Comparison of ENCODE assay signal across 35 cellular contexts in the genomic region with DNA sequence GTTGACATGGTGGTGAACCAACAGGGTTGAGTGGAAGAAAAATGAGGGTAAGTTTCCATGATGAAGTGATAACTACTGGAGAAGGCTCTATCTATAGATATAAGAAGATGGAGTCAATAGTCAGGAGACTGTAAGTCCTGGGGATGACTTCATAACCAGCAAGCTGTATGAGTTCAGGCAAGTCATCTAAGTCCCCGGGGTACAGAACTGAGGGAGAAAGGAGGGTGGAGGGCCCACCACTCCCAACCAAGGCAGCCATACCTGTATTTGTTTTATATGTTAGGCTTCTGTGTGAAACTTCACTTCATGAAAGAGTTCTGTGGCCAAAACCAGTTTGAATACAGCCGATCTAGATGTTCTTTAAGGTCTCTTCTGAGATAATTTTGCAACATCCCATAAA. TPM values are rescaled to one million over a fixed set of nuclear protein-coding genes. Genes with fewer than 3 reads are reported as not detected.
"Had no signal": no experiment of that assay in that cellular context is flagged by ENCODE, and none has a peak within 500 bp of the region (broad histone marks: within the 10 kb centered on the region; RNA-seq: fewer than 3 reads in every experiment).

No MANE protein-coding gene starts in this region.

- H3K27me3 ChIP-seq: cardiac muscle cell, SJSA1 had no signal

- H3K4me1 ChIP-seq: SJSA1 had no signal

- H3K4me3 ChIP-seq: cardiac muscle cell, PC-9, SJSA1 had no signal

- FAIRE-seq: TTC549 had no signal

- H3K36me3 ChIP-seq: cardiac muscle cell, SJSA1 had no signal

- DNase-seq: activated CD4-positive, alpha-beta T cell treated with anti-CD3 and anti-CD28 coated beads, Interleukin-2, amount 10 ng/mL, durations not matched to agents 24 days and 14 days; activated CD4-positive, alpha-beta T cell treated with anti-CD3 and anti-CD28 coated beads, Interleukin-2, amount 50 U/mL, for 4 hours; activated CD8-positive, alpha-beta T cell treated with anti-CD3 and anti-CD28 coated beads for 36 hours; activated effector memory CD4-positive, alpha-beta T cell treated with anti-CD3 and anti-CD28 coated beads, Interleukin-2, amount 50 U/mL, for 16 hours; activated naive CD4-positive, alpha-beta T cell; activated naive CD4-positive, alpha-beta T cell treated with anti-CD3 and anti-CD28 coated beads, Interleukin-2, amount 50 U/mL, for 16 hours; activated naive CD8-positive, alpha-beta T cell treated with anti-CD3 and anti-CD28 coated beads for 36 hours; activated T-cell treated with anti-CD3 and anti-CD28 coated beads, Interleukin-2, amount 50 U/mL, for 1 hour; activated T-cell treated with anti-CD3 and anti-CD28 coated beads, Interleukin-2, amount 50 U/mL, for 72 hours; amniotic stem cell; aorta; NCI-H1092 treated with DMSO at 0.1 percent for 48 hours; NCI-H1417; NCI-H146; NCI-H187; NCI-H2029 treated with DMSO at 0.1 percent for 48 hours; NCI-H2107; NCI-H2171; NCI-H510A; NCI-H526; NCI-H748 treated with DMSO at 0.1 percent for 48 hours; NK-92 treated with Interleukin-12 subunit alpha and Interleukin-12 subunit beta, amount 100 ng/mL, for 24 hours; PC-9; SHP77 treated with DMSO at 0.1 percent for 48 hours; SK-N-SH had no signal

- H3K27ac ChIP-seq: cardiac muscle cell, PC-9, SJSA1 had no signal

- H3K9ac ChIP-seq: SK-N-SH had no signal

- H3K27me3 Mint-ChIP-seq: activated CD4-positive, alpha-beta T cell treated with anti-CD3 and anti-CD28 coated beads, Interleukin-2, amount 10 ng/mL, durations not matched to agents 24 days and 14 days; activated CD8-positive, alpha-beta T cell treated with anti-CD3 and anti-CD28 coated beads for 36 hours; activated naive CD8-positive, alpha-beta T cell treated with anti-CD3 and anti-CD28 coated beads for 36 hours had no signal

- H3K9me3 Mint-ChIP-seq: activated CD8-positive, alpha-beta T cell treated with anti-CD3 and anti-CD28 coated beads for 36 hours; activated T-cell treated with anti-CD3 and anti-CD28 coated beads, Interleukin-2, amount 50 U/mL, for 72 hours; activated T-helper 17 cell treated with anti-CD3 and anti-CD28 coated beads, Interleukin-2, amount 50 U/mL, for 72 hours; central memory CD8-positive, alpha-beta T cell; T-helper 1 cell treated with Interleukin-12 subunit alpha and Interleukin-12 subunit beta and Interleukin-4 antibody, amounts not matched to agents 30 μg/mL and 1 μg/mL, for 36 hours; T-helper 2 cell treated with Interferon-gamma antibody and Interleukin-4, amounts not matched to agents 5 μg/mL and 100 μg/mL, for 36 hours had no signal

- H3K27ac Mint-ChIP-seq: activated CD4-positive, alpha-beta T cell treated with anti-CD3 and anti-CD28 coated beads, Interleukin-2, amount 10 ng/mL, durations not matched to agents 24 days and 14 days; activated CD8-positive, alpha-beta T cell treated with anti-CD3 and anti-CD28 coated beads for 36 hours; activated naive CD8-positive, alpha-beta T cell treated with anti-CD3 and anti-CD28 coated beads for 36 hours; activated T-cell treated with anti-CD3 and anti-CD28 coated beads, Interleukin-2, amount 50 U/mL, for 72 hours; activated T-helper 17 cell treated with anti-CD3 and anti-CD28 coated beads, Interleukin-2, amount 50 U/mL, for 72 hours; T-helper 1 cell treated with Interleukin-12 subunit alpha and Interleukin-12 subunit beta and Interleukin-4 antibody, amounts not matched to agents 30 μg/mL and 1 μg/mL, for 36 hours; T-helper 2 cell treated with Interferon-gamma antibody and Interleukin-4, amounts not matched to agents 5 μg/mL and 100 μg/mL, for 36 hours had no signal

- H3K9me3 ChIP-seq: SJSA1, SK-N-SH had no signal

- H3K4me2 ChIP-seq: PC-9, SK-N-SH had no signal

- H2AFZ ChIP-seq: PC-9 had no signal

- ATAC-seq: activated CD8-positive, alpha-beta T cell treated with anti-CD3 and anti-CD28 coated beads for 36 hours; activated T-cell treated with anti-CD3 and anti-CD28 coated beads, Interleukin-2, amount 50 U/mL, for 72 hours; activated T-helper 17 cell treated with anti-CD3 and anti-CD28 coated beads, Interleukin-2, amount 50 U/mL, for 72 hours had no signal

- H3K4me3 Mint-ChIP-seq: activated CD4-positive, alpha-beta T cell treated with anti-CD3 and anti-CD28 coated beads, Interleukin-2, amount 10 ng/mL, durations not matched to agents 24 days and 14 days; activated CD8-positive, alpha-beta T cell treated with anti-CD3 and anti-CD28 coated beads for 36 hours; activated naive CD8-positive, alpha-beta T cell treated with anti-CD3 and anti-CD28 coated beads for 36 hours; activated T-cell treated with anti-CD3 and anti-CD28 coated beads, Interleukin-2, amount 50 U/mL, for 72 hours; activated T-helper 17 cell treated with anti-CD3 and anti-CD28 coated beads, Interleukin-2, amount 50 U/mL, for 72 hours; central memory CD8-positive, alpha-beta T cell; T-helper 1 cell treated with Interleukin-12 subunit alpha and Interleukin-12 subunit beta and Interleukin-4 antibody, amounts not matched to agents 30 μg/mL and 1 μg/mL, for 36 hours; T-helper 2 cell treated with Interferon-gamma antibody and Interleukin-4, amounts not matched to agents 5 μg/mL and 100 μg/mL, for 36 hours had no signal

- H3K4me1 Mint-ChIP-seq: activated CD4-positive, alpha-beta T cell treated with anti-CD3 and anti-CD28 coated beads, Interleukin-2, amount 10 ng/mL, durations not matched to agents 24 days and 14 days; activated T-helper 17 cell treated with anti-CD3 and anti-CD28 coated beads, Interleukin-2, amount 50 U/mL, for 72 hours; central memory CD8-positive, alpha-beta T cell had no signal

RNA-seq across cellular contexts. Expression of a gene that starts 53.3 kb away (rescaled TPM):
- total RNA-seq: activated CD4-positive, alpha-beta T cell treated with anti-CD3 and anti-CD28 coated beads, Interleukin-2, amount 10 ng/mL, durations not matched to agents 24 days and 14 days; activated CD8-positive, alpha-beta memory T cell treated with anti-CD3 and anti-CD28 coated beads for 36 hours; activated CD8-positive, alpha-beta T cell treated with anti-CD3 and anti-CD28 coated beads for 36 hours; activated naive CD8-positive, alpha-beta T cell treated with anti-CD3 and anti-CD28 coated beads for 36 hours; activated T-cell treated with anti-CD3 and anti-CD28 coated beads, Interleukin-2, amount 50 U/mL, for 72 hours; activated T-helper 17 cell treated with anti-CD3 and anti-CD28 coated beads, Interleukin-2, amount 50 U/mL, for 72 hours; aorta; cardiac muscle cell; chondrocyte; OCI-LY7 had no signal
